ENCODE assay signal across 14 cellular contexts in genomic region chr2:148814853-148815419, GRCh38.
DNase-seq lines count a peak whose midpoint lies in the region; ATAC-seq, FAIRE-seq and TF ChIP-seq lines count a peak whose summit lies in the region.
"Had no signal": no experiment of that assay in that cellular context is flagged by ENCODE, and none has a peak within 500 bp of the region (broad histone marks: within the 10 kb centered on the region; RNA-seq: fewer than 3 reads in every experiment).

No MANE protein-coding gene starts in this region.

- H3K27ac ChIP-seq in A549 (no peak overlapping the region), IMR-90 (ENCODE audit: insufficient read depth, low read length) (no peak overlapping the region), K562 (ENCODE audit: extremely low read depth, low read depth, low read length) (no peak overlapping the region; the same call in 2 of the 3 replicates)

- 37% methylated on average over 7 of the region's 7 CpGs for WGBS in A549 (ENCODE audit: missing lambda C conversion rate)
- WGBS in IMR-90 (ENCODE audit: extremely low coverage in 2 of 2, insufficient read length in 1 of 2), 2 experiments: 60% methylated on average over 1 of the region's 7 CpGs; no CpG with 5 or more reads in 1 of the 2 experiments
- WGBS in K562 (ENCODE audit: insufficient coverage, low coverage, missing lambda C conversion rate): 2% methylated on average over 7 of the region's 7 CpGs

- FAIRE-seq in A549 (lab: Jason Lieb, UNC) (no peak), K562 (lab: Jason Lieb, UNC) (no peak)

- peak overlapping the region; percentile 6; the same call in 1 of the 2 replicates for H3K4ac ChIP-seq in IMR-90 (ENCODE audit: low read depth, low read length)

- H3K14ac ChIP-seq in IMR-90 (replicated peaks; ENCODE audit: low read depth, low read length): no peak overlapping the region

- no peak for TF ChIP-seq CTCF in A549 (IDR thresholded peaks at IDR 0.05)
- no peak for TF ChIP-seq CTCF in IMR-90 (conservative IDR thresholded peaks at IDR 0.05; ENCODE audit: low read depth, low read length)
- no peak for TF ChIP-seq CTCF in K562 (IDR thresholded peaks at IDR 0.05 in 2 of 3, conservative IDR thresholded peaks at IDR 0.05 in 1 of 3; ENCODE audit: insufficient read depth in 2 of 3, low read depth in 1 of 3, low read length in 3 of 3)
- no peak for TF ChIP-seq CTCF in mucosa of descending colon (IDR thresholded peaks at IDR 0.05)
- no peak for TF ChIP-seq CTCF in omental fat pad (IDR thresholded peaks at IDR 0.05)
- no peak for TF ChIP-seq CTCF in progenitor cell of endocrine pancreas (IDR thresholded peaks at IDR 0.05; ENCODE audit: unreplicated experiment)

- H3K56ac ChIP-seq in IMR-90 (ENCODE audit: extremely low read depth, insufficient read depth, low read length): no peak overlapping the region

- H3K79me2 ChIP-seq in K562 (ENCODE audit: control insufficient read depth, insufficient read depth, low read length): no peaks in the 10 kb centered on the region

- peak overlapping the region; percentile 19; the same call in 1 of the 2 replicates for H2BK120ac ChIP-seq in IMR-90 (ENCODE audit: low read depth, low read length)

- BruUV-seq in IMR-90 (replicated peaks; lab: Mats Ljungman, UMichigan): no TSS peak
- BruUV-seq in K562 (replicated peaks; lab: Mats Ljungman, UMichigan): no TSS peak

- no peak overlapping the region for H2BK15ac ChIP-seq in IMR-90 (ENCODE audit: low read depth, low read length)

- peaks cover 14% of the 10 kb centered on the region for H3K27me3 ChIP-seq in IMR-90 (ENCODE audit: control insufficient read depth, insufficient read depth, low read length)
- peaks cover 9 to 45% of the 10 kb centered on the region in 2 experiments; a peak in 2 of 5 replicates for H3K27me3 ChIP-seq in K562 (ENCODE audit: control insufficient read depth in 2 of 2, insufficient read depth in 2 of 2, low read length in 2 of 2)

- H3K23ac ChIP-seq in IMR-90 (ENCODE audit: low read depth, low read length): no peak overlapping the region

- no peak overlapping the region; the same call in 1 of the 2 replicates for H3K18ac ChIP-seq in IMR-90 (ENCODE audit: low read depth, low read length)

- H2BK5ac ChIP-seq in IMR-90 (ENCODE audit: low read depth, low read length, poor library complexity, severe bottlenecking): no peak overlapping the region

- H3K9me3 ChIP-seq in A549 (no peaks in the 10 kb centered on the region), IMR-90 (ENCODE audit: control insufficient read depth, insufficient read depth, low read length) (no peaks in the 10 kb centered on the region), K562 (replicated peaks; ENCODE audit: control insufficient read depth, insufficient read depth, low read depth, low read length) (no peaks in the 10 kb centered on the region), mucosa of descending colon (no peaks in the 10 kb centered on the region)

- no peak overlapping the region for H3K4me3 Mint-ChIP-seq in progenitor cell of endocrine pancreas (ENCODE audit: low read depth)
- H3K4me3 Mint-ChIP-seq: immature natural killer cell had no signal

- H3K27me3 Mint-ChIP-seq in progenitor cell of endocrine pancreas: peaks cover 5% of the 10 kb centered on the region

- H3K9ac ChIP-seq in IMR-90 (ENCODE audit: low read depth, low read length) (no peak overlapping the region), K562 (ENCODE audit: insufficient read depth in 1 of 2, low read depth in 2 of 2, low read length in 2 of 2) (no peak overlapping the region)

- H4K20me1 ChIP-seq in IMR-90 (ENCODE audit: insufficient read depth, low read length) (no peaks in the 10 kb centered on the region), K562 (replicated peaks; ENCODE audit: control insufficient read depth, insufficient read depth, low read length) (no peaks in the 10 kb centered on the region; the same call in 1 of the 2 replicates)

- H3K4me2 ChIP-seq in A549 (peak overlapping the region; percentile 51), IMR-90 (ENCODE audit: low read depth, low read length) (peak overlapping the region; percentile 47; the same call in 1 of the 2 replicates), K562 (ENCODE audit: insufficient read depth, low read length) (no peak overlapping the region)

- in situ Hi-C loops in IMR-90 (cut with MboI; ENCODE audit: low sequenced_read_pairs) (no loop called here), K562 (cut with MboI) (no loop called here)

- H3K36me3 ChIP-seq in IMR-90 (ENCODE audit: control insufficient read depth, insufficient read depth, low read length) (no peaks in the 10 kb centered on the region), K562 (ENCODE audit: control insufficient read depth, insufficient read depth, low read length) (no peaks in the 10 kb centered on the region), mucosa of descending colon (ENCODE audit: low read depth) (no peaks in the 10 kb centered on the region)

- no peak overlapping the region for H2AK5ac ChIP-seq in IMR-90 (ENCODE audit: low read depth, low read length)

- H3K4me1 ChIP-seq in A549: peaks cover 6% of the 10 kb centered on the region; the same call in 1 of the 3 replicates
- H3K4me1 ChIP-seq in IMR-90 (ENCODE audit: control insufficient read depth, insufficient read depth, low read length): peaks cover 14% of the 10 kb centered on the region
- no peaks in the 10 kb centered on the region; a peak in 1 of 5 replicates for H3K4me1 ChIP-seq in K562 (replicated peaks in 1 of 2; ENCODE audit: control insufficient read depth in 2 of 2, insufficient read depth in 2 of 2, low read length in 2 of 2)
- peaks cover 14% of the 10 kb centered on the region for H3K4me1 ChIP-seq in mucosa of descending colon (ENCODE audit: low read depth)

- peak overlapping the region in 1 of 2 experiments; percentile 20; a peak in 1 of 4 replicates for H4K8ac ChIP-seq in IMR-90 (ENCODE audit: low read depth in 2 of 2, low read length in 2 of 2)

- no peaks in the 10 kb centered on the region for H3K4me1 Mint-ChIP-seq in progenitor cell of endocrine pancreas (ENCODE audit: low read depth)

- CTCF ChIA-PET in A549 (lab: Yijun Ruan, JAX): no interaction called here
- CTCF ChIA-PET in IMR-90 (lab: Yijun Ruan, JAX): interaction anchor here (0.7 to 1.0 kb wide), 2 partner anchors 15 to 17 kb away, joined by 3 read pairs; no protein-coding TSS in a partner anchor
- CTCF ChIA-PET in K562 (lab: Yijun Ruan, JAX; ENCODE audit: low intra/inter-chr PET ratio): interaction anchor here (0.7 kb wide), 1 partner anchor 174 kb away, joined by 3 read pairs; no protein-coding TSS in a partner anchor

- dilution Hi-C loops in IMR-90 (cut with HindIII; ENCODE audit: low sequenced_read_pairs, unreplicated experiment): no loop called here

- TF ChIP-seq POLR2A in A549 (IDR thresholded peaks at IDR 0.05; ENCODE audit: low read length): no peak
- TF ChIP-seq POLR2A in IMR-90 (IDR thresholded peaks at IDR 0.05; ENCODE audit: low read depth, low read length): no peak
- TF ChIP-seq POLR2A in K562 (conservative IDR thresholded peaks at IDR 0.05): no peak

- H4K91ac ChIP-seq in IMR-90 (ENCODE audit: insufficient read depth, low read depth, low read length): peak overlapping the region; percentile 27; the same call in 1 of the 2 replicates

- H2BK20ac ChIP-seq in IMR-90 (ENCODE audit: low read depth, low read length): peak overlapping the region; percentile 51; the same call in 1 of the 2 replicates

- no peak overlapping the region for H3K4me3 ChIP-seq in A549
- H3K4me3 ChIP-seq in IMR-90 (ENCODE audit: insufficient read depth, low read depth, low read length): no peak overlapping the region
- H3K4me3 ChIP-seq in K562: no peak overlapping the region
- H3K4me3 ChIP-seq in mucosa of descending colon: no peak overlapping the region

- no peak overlapping the region for H3K27ac Mint-ChIP-seq in progenitor cell of endocrine pancreas
- H3K27ac Mint-ChIP-seq: immature natural killer cell had no signal

- no peak for DNase-seq in A549 (ENCODE audit: low read depth in 1 of 2, low spot score in 1 of 2)
- peak; percentile 29 for DNase-seq in IMR-90
- DNase-seq in K562 (ENCODE audit: extremely low read depth in 1 of 4, low spot score in 3 of 4): no peak
- DNase-seq in mucosa of descending colon: peak in 2 of 3 donors; percentile 29 to 38
- DNase-seq in omental fat pad (ENCODE audit: low spot score): no peak
- DNase-seq in progenitor cell of endocrine pancreas (ENCODE audit: low spot score, unreplicated experiment): no peak
- no peak for DNase-seq in Kasumi-1 (lab: John Stamatoyannopoulos, UW)
- DNase-seq: activated naive CD4-positive, alpha-beta T cell; AML-193; effector memory CD8-positive, alpha-beta T cell; immature natural killer cell; NCI-H146; stimulated activated CD4-positive, alpha-beta T cell treated with anti-CD3 and anti-CD28 coated beads, Interleukin-4, amount 100 ng/mL, for 24 hours had no signal

- TF ChIP-seq EP300 in A549 (IDR thresholded peaks at IDR 0.05) (no peak), K562 (IDR thresholded peaks at IDR 0.05; ENCODE audit: low read length) (no peak)

- TF ChIP-seq RAD21 in A549 (conservative IDR thresholded peaks at IDR 0.05 in 1 of 2, IDR thresholded peaks at IDR 0.05 in 1 of 2) (no peak), IMR-90 (IDR thresholded peaks at IDR 0.05; ENCODE audit: low read length) (no peak), K562 (CRISPR knock-in tag; conservative IDR thresholded peaks at IDR 0.05 in 1 of 2, IDR thresholded peaks at IDR 0.05 in 1 of 2) (no peak)

- no peaks in the 10 kb centered on the region for H3K79me1 ChIP-seq in IMR-90 (ENCODE audit: low read depth in 1 of 2, low read length in 2 of 2)

- H3K9me3 Mint-ChIP-seq in progenitor cell of endocrine pancreas (ENCODE audit: low read depth): no peaks in the 10 kb centered on the region
- H3K9me3 Mint-ChIP-seq: effector memory CD8-positive, alpha-beta T cell had no signal

- H2AFZ ChIP-seq in IMR-90 (replicated peaks; ENCODE audit: low read length, poor library complexity): peak overlapping the region; percentile 62
- H2AFZ ChIP-seq in K562 (ENCODE audit: low read depth, low read length): no peak overlapping the region

- intact Hi-C loops in IMR-90 (cut with micrococcal nuclease) (no loop called here), K562 (cut with micrococcal nuclease) (loop anchor here (5.0 kb wide), 1 partner anchor 173 kb away; the partner anchor contains the start of gene EPC2), mucosa of descending colon (cut with DNase I, micrococcal nuclease) (no loop called here)

- no peaks in the 10 kb centered on the region for H3K36me3 Mint-ChIP-seq in progenitor cell of endocrine pancreas (ENCODE audit: insufficient read depth)
- H3K36me3 Mint-ChIP-seq: immature natural killer cell had no signal

- peaks cover 5% of the 10 kb centered on the region; the same call in 1 of the 2 replicates for H3K9me1 ChIP-seq in IMR-90 (ENCODE audit: insufficient read depth, low read length)
- no peaks in the 10 kb centered on the region for H3K9me1 ChIP-seq in K562 (ENCODE audit: control insufficient read depth, insufficient read depth, low read length)

- POLR2A ChIA-PET in A549 (lab: Yijun Ruan, JAX) (no interaction called here), IMR-90 (lab: Charles Lee; ENCODE audit: unreplicated experiment) (no interaction called here), K562 (lab: Yijun Ruan, JAX) (interaction anchor here (0.5 to 1.4 kb wide), 6 partner anchors 16 to 447 kb away, joined by 3 to 7 read pairs (median 4); no protein-coding TSS in a partner anchor)

- ATAC-seq in A549: no peak; a peak in 1 of 6 replicates
- peak; percentile 11; the same call in 1 of the 2 replicates for ATAC-seq in IMR-90 (ENCODE audit: low read depth)
- no peak for ATAC-seq in K562
- no peak for ATAC-seq in mucosa of descending colon
- ATAC-seq in omental fat pad (ENCODE audit: low FRiP score): no peak
- no peak for ATAC-seq in HG03442 (IDR thresholded peaks at IDR 0.05; ENCODE audit: unreplicated experiment)
- ATAC-seq: effector memory CD8-positive, alpha-beta T cell had no signal

- H4K5ac ChIP-seq in IMR-90 (ENCODE audit: low read depth, low read length): peak overlapping the region; percentile 27

- H2AK9ac ChIP-seq in IMR-90 (replicated peaks; ENCODE audit: low read depth, low read length, poor library complexity): no peak overlapping the region

Comparison
In these comparisons a context has a peak if more than half of its experiments do, and no peak if none do; other contexts are left out.
1. DNase-seq: peak in IMR-90 (single experiment) and mucosa of descending colon (2 of 3); none in A549 (0 of 2), K562 (0 of 4), omental fat pad (single experiment), progenitor cell of endocrine pancreas (single experiment) and Kasumi-1 (0 of 2).